Comparison of ENCODE assay signal across 9 cellular contexts in genomic region chrX:6266041-6266440, GRCh38. TPM values are rescaled to one million over a fixed set of nuclear protein-coding genes. Genes with fewer than 3 reads are reported as not detected.
"Had no signal": no experiment of that assay in that cellular context is flagged by ENCODE, and none has a peak within 500 bp of the region (broad histone marks: within the 10 kb centered on the region; RNA-seq: fewer than 3 reads in every experiment).

No MANE protein-coding gene starts in this region.

- H3K9me3 ChIP-seq: HAP-1 had no signal

- H3K36me3 ChIP-seq: HAP-1 had no signal

- H3K4me1 ChIP-seq: HAP-1 had no signal

- H3K4me3 ChIP-seq: GM23248, HAP-1 had no signal

- H2AFZ ChIP-seq: GM23248 had no signal

- ATAC-seq: HCT116, HepG2 had no signal

- DNase-seq: GM23248, GOT3, H7, HFFc6 had no signal

- H3K27ac ChIP-seq: GM23248, HL-60 had no signal

- H3K9ac ChIP-seq: GM23248 had no signal

RNA-seq across cellular contexts. Expression of gene NLGN4X, which starts 37.4 kb away (rescaled TPM):
- total RNA-seq: GM23248, HepG2, HFFc6 had no signal
- polyA plus RNA-seq: GM23248, HepG2, IgD-negative memory B cell had no signal
